8 cellular contexts compared by ENCODE assay signal in genomic region chr12:13100882-13101769, GRCh38. TPM values are rescaled to one million over a fixed set of nuclear protein-coding genes. Genes with fewer than 3 reads are reported as not detected.
DNase-seq lines count a peak whose midpoint lies in the region; ATAC-seq and TF ChIP-seq lines count a peak whose summit lies in the region.

No MANE protein-coding gene starts in this region.

- peak; percentile 86 to 94 (median 93) for DNase-seq in CD8-positive, alpha-beta T cell
- DNase-seq in NOMO-1 treated with DMSO at 0.1 percent for 48 hours (lab: John Stamatoyannopoulos, UW; ENCODE audit: unreplicated experiment) = peak; percentile 88
- DNase-seq in activated T-cell treated with anti-CD3 and anti-CD28 coated beads for 1 hour (ENCODE audit: low read depth) = peak; percentile 92
- peak; percentile 90 for DNase-seq in epithelial cell of esophagus (ENCODE audit: low read depth)
- DNase-seq in mucosa of descending colon = peak; percentile 90 to 95 (median 91)
- DNase-seq in stimulated activated CD8-positive, alpha-beta memory T cell treated with anti-CD3 and anti-CD28 coated beads, Interleukin-4, amount 100 ng/mL, for 1 hour (ENCODE audit: low read depth in 2 of 2, low spot score in 1 of 2) = peak; percentile 82 to 85

- peak overlapping the region; percentile 95 for H3K27ac ChIP-seq in CD8-positive, alpha-beta T cell (ENCODE audit: low read depth, low read length)

- H3K4me1 ChIP-seq in CD8-positive, alpha-beta T cell (ENCODE audit: insufficient read depth, low read length) = peaks cover 27% of the 10 kb centered on the region
- peaks cover 25% of the 10 kb centered on the region for H3K4me1 ChIP-seq in mucosa of descending colon (ENCODE audit: low read depth)

- no peaks in the 10 kb centered on the region for H3K27me3 Mint-ChIP-seq in CD8-positive, alpha-beta T cell (ENCODE audit: low read depth)

- ATAC-seq in CD8-positive, alpha-beta T cell = peak; percentile 87
- peak; percentile 73 for ATAC-seq in GM19438 (IDR thresholded peaks at IDR 0.05; ENCODE audit: low read depth, unreplicated experiment)
- ATAC-seq in HG03565 (IDR thresholded peaks at IDR 0.05; ENCODE audit: unreplicated experiment) = peak; percentile 68
- ATAC-seq in mucosa of descending colon = peak; percentile 84

- no peaks in the 10 kb centered on the region for H3K9me3 ChIP-seq in CD8-positive, alpha-beta T cell (ENCODE audit: low read length)
- H3K9me3 ChIP-seq in mucosa of descending colon = no peaks in the 10 kb centered on the region

- H3K4me1 Mint-ChIP-seq in CD8-positive, alpha-beta T cell (ENCODE audit: low read depth) = peaks cover 36% of the 10 kb centered on the region

- H3K9me3 Mint-ChIP-seq in CD8-positive, alpha-beta T cell = no peaks in the 10 kb centered on the region

- intact Hi-C loops in CD8-positive, alpha-beta T cell (cut with DNase I, micrococcal nuclease) = loop anchor here (1.0 to 10.0 kb wide), 11 partner anchors 64 to 1929 kb away; partner anchors contain the start of genes BORCS5 (in 2 of the 2), DDX47 (in 2 of the 2), HEBP1 (in 2 of the 2) and APOLD1 (in 1 of the 2)
- intact Hi-C loops in mucosa of descending colon (cut with DNase I, micrococcal nuclease) = loop anchor here in 1 of 2 donors (5.0 kb wide), 1 partner anchor 96 kb away; the partner anchor contains the start of gene EMP1

- H3K4me3 ChIP-seq in CD8-positive, alpha-beta T cell (ENCODE audit: low read depth, low read length) = peak overlapping the region; percentile 77
- peak overlapping the region; percentile 41 for H3K4me3 ChIP-seq in epithelial cell of esophagus (ENCODE audit: low read length)
- H3K4me3 ChIP-seq in mucosa of descending colon = peak overlapping the region; percentile 11

- no peaks in the 10 kb centered on the region for H3K36me3 ChIP-seq in CD8-positive, alpha-beta T cell (ENCODE audit: insufficient read depth, low read length)
- H3K36me3 ChIP-seq in mucosa of descending colon (ENCODE audit: low read depth) = no peaks in the 10 kb centered on the region

- peak overlapping the region; percentile 81 for H3K4me3 Mint-ChIP-seq in CD8-positive, alpha-beta T cell

- peak overlapping the region; percentile 89 for H3K27ac Mint-ChIP-seq in CD8-positive, alpha-beta T cell

- CTCF ChIA-PET in CD8-positive, alpha-beta T cell (lab: Charles Lee) = interaction anchor here (1.9 to 5.7 kb wide), 4 partner anchors 15 to 184 kb away, joined by 4 to 157 read pairs (median 7); no protein-coding TSS in a partner anchor

- no peak for TF ChIP-seq CTCF in CD8-positive, alpha-beta T cell (IDR thresholded peaks at IDR 0.05)
- TF ChIP-seq CTCF in epithelial cell of esophagus (IDR thresholded peaks at IDR 0.05; ENCODE audit: insufficient read depth, low read depth, low read length, missing control alignments) (no peak), mucosa of descending colon (IDR thresholded peaks at IDR 0.05) (no peak)

- POLR2A ChIA-PET in CD8-positive, alpha-beta T cell (lab: Charles Lee) = interaction anchor here (1.9 kb wide), 1 partner anchor 111 kb away, joined by 6 read pairs; no protein-coding TSS in a partner anchor

- H3K27me3 ChIP-seq in CD8-positive, alpha-beta T cell (ENCODE audit: insufficient read depth, low read length) = no peaks in the 10 kb centered on the region

- no peaks in the 10 kb centered on the region for H3K36me3 Mint-ChIP-seq in CD8-positive, alpha-beta T cell

RNA-seq across cellular contexts. Expression of gene GSG1, which starts 2.3 kb away (rescaled TPM):
- total RNA-seq in CD8-positive, alpha-beta T cell = not detected
- total RNA-seq in mucosa of descending colon = not detected

RNA-seq across cellular contexts. Expression of gene FAM234B, which starts 56.9 kb away (rescaled TPM):
- 1 to 10 TPM; 2.2 to 2.7 TPM for total RNA-seq in CD8-positive, alpha-beta T cell
- 1 to 10 TPM; 1.4 to 3.4 (median 1.9) TPM for total RNA-seq in mucosa of descending colon

Comparison
In these comparisons a context has a peak if more than half of its experiments do, and no peak if none do; other contexts are left out.
1. Peak in every context shown above with its lines: DNase-seq, ATAC-seq, H3K4me3 ChIP-seq and H3K27ac ChIP-seq.
2. H3K4me3 ChIP-seq: peak in every context shown above with its lines; median percentile 77 in CD8-positive, alpha-beta T cell; 41 in epithelial cell of esophagus; 11 in mucosa of descending colon.